In genomic region chr12:7015555-7016370, GRCh38 we compare ENCODE assay signal across 19 cellular contexts. TPM values are rescaled to one million over a fixed set of nuclear protein-coding genes. Genes with fewer than 3 reads are reported as not detected.
DNase-seq lines count a peak whose midpoint lies in the region; ATAC-seq and TF ChIP-seq lines count a peak whose summit lies in the region.
"Had no signal": no experiment of that assay in that cellular context is flagged by ENCODE, and none has a peak within 500 bp of the region (broad histone marks: within the 10 kb centered on the region; RNA-seq: fewer than 3 reads in every experiment).

No MANE protein-coding gene starts in this region.

- peak overlapping the region in 4 of 10 donors; percentile 10 to 40 (median 20) for H3K27ac Mint-ChIP-seq in naive thymus-derived CD8-positive, alpha-beta T cell
- H3K27ac Mint-ChIP-seq: CD8-positive, alpha-beta T cell; progenitor cell of endocrine pancreas had no signal

- H3K9ac ChIP-seq in BLaER1 treated with 17β-estradiol and CSF1 and Interleukin-3, amounts not matched to agents 10 nM and 100 nM = peak overlapping the region in 2 of 11 experiments; percentile 87 to 88; a peak in 4 of 22 replicates

- H3K4me3 Mint-ChIP-seq in naive thymus-derived CD8-positive, alpha-beta T cell = peak overlapping the region in 7 of 10 donors; percentile 0 to 57 (median 5)
- H3K4me3 Mint-ChIP-seq: CD8-positive, alpha-beta T cell had no signal

- H3K4me2 ChIP-seq in BLaER1 treated with 17β-estradiol and CSF1 and Interleukin-3, amounts not matched to agents 10 nM and 100 nM = peak overlapping the region; percentile 83 to 98 (median 87)

- H3K27me3 ChIP-seq in BLaER1 treated with 17β-estradiol and CSF1 and Interleukin-3, amounts not matched to agents 10 nM and 100 nM = no peaks in the 10 kb centered on the region

- TF ChIP-seq CTCF in choroid plexus epithelial cell (conservative IDR thresholded peaks at IDR 0.05; ENCODE audit: low read depth, low read length) = no peak

- peaks cover 5 to 51% (median 14%) of the 10 kb centered on the region in 11 experiments; a peak in 14 of 22 replicates for H4K20me1 ChIP-seq in BLaER1 treated with 17β-estradiol and CSF1 and Interleukin-3, amounts not matched to agents 10 nM and 100 nM

- peaks cover 31 to 53% (median 45%) of the 10 kb centered on the region in 11 experiments for H3K36me3 ChIP-seq in BLaER1 treated with 17β-estradiol and CSF1 and Interleukin-3, amounts not matched to agents 10 nM and 100 nM

- peaks cover 30 to 67% (median 37%) of the 10 kb centered on the region in 10 experiments for H3K4me1 ChIP-seq in BLaER1 treated with 17β-estradiol and CSF1 and Interleukin-3, amounts not matched to agents 10 nM and 100 nM

- no peaks in the 10 kb centered on the region for H3K9me3 Mint-ChIP-seq in naive thymus-derived CD8-positive, alpha-beta T cell
- H3K9me3 Mint-ChIP-seq: CD8-positive, alpha-beta T cell; natural killer cell treated with Interleukin-12 subunit alpha and Interleukin-12 subunit beta and Interleukin-15 and Interleukin-18, amount 100 ng/mL, for 72 hours had no signal

- POLR2A ChIA-PET in naive thymus-derived CD8-positive, alpha-beta T cell (lab: Charles Lee) = no interaction called here

- no peak for ATAC-seq in naive thymus-derived CD8-positive, alpha-beta T cell
- no peak for ATAC-seq in HG03135 (IDR thresholded peaks at IDR 0.05; ENCODE audit: unreplicated experiment)
- no peak for ATAC-seq in GM19324 (IDR thresholded peaks at IDR 0.05; ENCODE audit: low FRiP score, unreplicated experiment)
- ATAC-seq: CD8-positive, alpha-beta T cell; natural killer cell treated with Interleukin-12 subunit alpha and Interleukin-12 subunit beta and Interleukin-15 and Interleukin-18, amount 100 ng/mL, for 72 hours; Right ventricle myocardium inferior had no signal

- DNase-seq in LoVo (ENCODE audit: low spot score) = peak; percentile 12
- peak; percentile 55 for DNase-seq in choroid plexus epithelial cell (ENCODE audit: low read depth)
- no peak for DNase-seq in naive thymus-derived CD8-positive, alpha-beta T cell
- DNase-seq in stimulated activated CD4-positive, alpha-beta T cell treated with anti-CD3 and anti-CD28 coated beads, Interleukin-4, amount 100 ng/mL, for 4 hours = no peak
- no peak for DNase-seq in NCI-H524 (lab: John Stamatoyannopoulos, UW)
- DNase-seq: activated naive CD4-positive, alpha-beta T cell treated with Interleukin-2 at 50 U/mL for 16 hours; CD8-positive, alpha-beta T cell; GOT3; Kasumi-1; NCI-H2107; NCI-H524 treated with DMSO at 0.1 percent for 48 hours; stimulated activated CD4-positive, alpha-beta T cell treated with anti-CD3 and anti-CD28 coated beads, Interleukin-4, amount 100 ng/mL, for 24 hours had no signal

- H3K4me1 Mint-ChIP-seq in naive thymus-derived CD8-positive, alpha-beta T cell = peaks cover 28 to 51% (median 38%) of the 10 kb centered on the region in 4 donors

- no peak overlapping the region for H3K27ac ChIP-seq in BLaER1 treated with 17β-estradiol and CSF1 and Interleukin-3, amounts not matched to agents 10 nM and 100 nM
- H3K27ac ChIP-seq: skin epidermis had no signal

- no peaks in the 10 kb centered on the region for H3K27me3 Mint-ChIP-seq in naive thymus-derived CD8-positive, alpha-beta T cell
- H3K27me3 Mint-ChIP-seq: natural killer cell treated with Interleukin-12 subunit alpha and Interleukin-12 subunit beta and Interleukin-15 and Interleukin-18, amount 100 ng/mL, for 72 hours; progenitor cell of endocrine pancreas had no signal

- H3K36me3 Mint-ChIP-seq in naive thymus-derived CD8-positive, alpha-beta T cell = peaks cover 0 to 21% (median 2%) of the 10 kb centered on the region in 3 donors
- H3K36me3 Mint-ChIP-seq: natural killer cell treated with Interleukin-12 subunit alpha and Interleukin-12 subunit beta and Interleukin-15 and Interleukin-18, amount 100 ng/mL, for 72 hours had no signal

- peak overlapping the region in 4 of 10 experiments; percentile 81 to 88 (median 87); a peak in 3 of 20 replicates for H3K4me3 ChIP-seq in BLaER1 treated with 17β-estradiol and CSF1 and Interleukin-3, amounts not matched to agents 10 nM and 100 nM
- H3K4me3 ChIP-seq in choroid plexus epithelial cell (ENCODE audit: low read depth, low read length) = no peak overlapping the region
- H3K4me3 ChIP-seq: skin epidermis had no signal

- no peaks in the 10 kb centered on the region for H3K9me3 ChIP-seq in BLaER1 treated with 17β-estradiol and CSF1 and Interleukin-3, amounts not matched to agents 10 nM and 100 nM (replicated peaks in 1 of 11)

RNA-seq across cellular contexts. Expression of gene LPCAT3, which starts 2.5 kb away (rescaled TPM):
- 10 to 100 TPM; 17.0 to 18.5 TPM for total RNA-seq in naive thymus-derived CD8-positive, alpha-beta T cell
- polyA plus RNA-seq in naive thymus-derived CD8-positive, alpha-beta T cell = 10 to 100 TPM; 17.0 to 22.7 (median 19.9) TPM

RNA-seq across cellular contexts. Expression of gene C1S, which starts 44.8 kb away (rescaled TPM):
- total RNA-seq in naive thymus-derived CD8-positive, alpha-beta T cell = 1 to 10 TPM; 2.3 to 3.3 TPM
- polyA plus RNA-seq in naive thymus-derived CD8-positive, alpha-beta T cell = under 1 TPM in 1 of 3 donors, not detected in 2; 0.15 TPM

RNA-seq across cellular contexts. Expression of gene EMG1, which starts 45.0 kb away (rescaled TPM):
- total RNA-seq in naive thymus-derived CD8-positive, alpha-beta T cell = 10 to 100 TPM; 71.1 to 72.5 TPM
- polyA plus RNA-seq in naive thymus-derived CD8-positive, alpha-beta T cell = 10 to 100 TPM; 59.7 to 66.4 (median 64.7) TPM

RNA-seq across cellular contexts. Expression of gene PHB2, which starts 45.3 kb away (rescaled TPM):
- total RNA-seq in naive thymus-derived CD8-positive, alpha-beta T cell = 100 to 1,000 TPM; 159 to 173 TPM
- polyA plus RNA-seq in naive thymus-derived CD8-positive, alpha-beta T cell = 100 to 1,000 TPM in 2 of 3 donors, 10 to 100 TPM in 1; 97.0 to 115 (median 108) TPM

Comparison
In these comparisons a context has a peak if more than half of its experiments do, and no peak if none do; other contexts are left out.
1. DNase-seq: peak in LoVo (single experiment) and choroid plexus epithelial cell (single experiment); none in naive thymus-derived CD8-positive, alpha-beta T cell (0 of 10), stimulated activated CD4-positive, alpha-beta T cell treated with anti-CD3 and anti-CD28 coated beads, Interleukin-4, amount 100 ng/mL, for 4 hours (0 of 2) and NCI-H524 (0 of 2).